1 cellular context compared by ENCODE assay signal in genomic region chr12:52050116-52050770, GRCh38.
TF ChIP-seq lines count a peak whose summit lies in the region.

No MANE protein-coding gene starts in this region.

TF ChIP-seq in K562, 482 proteins besides CTCF, POLR2A, EP300 and RAD21:
- no peak for TF ChIP-seq XRCC3 (IDR thresholded peaks at IDR 0.05)
- no peak for TF ChIP-seq MAFF (IDR thresholded peaks at IDR 0.05; ENCODE audit: low read length)
- 0 out of 4 replicates have a peak, but pooled peaks of 1 of the 2 experiments have one; percentile 26 for TF ChIP-seq TEAD1 (CRISPR knock-in tag; IDR thresholded peaks at IDR 0.05)
- TF ChIP-seq L3MBTL2 (IDR thresholded peaks at IDR 0.05): no peak
- no peak; the same call in 1 of the 2 replicates for TF ChIP-seq ETV5 (CRISPR knock-in tag; IDR thresholded peaks at IDR 0.05; ENCODE audit: low read depth)
- no peak for TF ChIP-seq ZNF133 (CRISPR knock-in tag; IDR thresholded peaks at IDR 0.05)
- peak; percentile 58 for TF ChIP-seq ZBTB40 (IDR thresholded peaks at IDR 0.05)
- TF ChIP-seq ZBTB40 (CRISPR knock-in tag; IDR thresholded peaks at IDR 0.05): no peak
- no peak for TF ChIP-seq HDAC8 (tag; IDR thresholded peaks at IDR 0.05)
- no peak for TF ChIP-seq NR2F6 (CRISPR knock-in tag; IDR thresholded peaks at IDR 0.05)
- TF ChIP-seq DDX20 (tag; IDR thresholded peaks at IDR 0.05; ENCODE audit: low read depth): no peak
- TF ChIP-seq TOE1 (IDR thresholded peaks at IDR 0.05; ENCODE audit: borderline replicate concordance): no peak
- TF ChIP-seq TOE1 (CRISPR knock-in tag; IDR thresholded peaks at IDR 0.05; ENCODE audit: borderline replicate concordance, low read depth): no peak
- TF ChIP-seq NR4A1 (CRISPR knock-in tag; IDR thresholded peaks at IDR 0.05): no peak
- 0 out of 2 replicates have a peak, but pooled peaks have one; percentile 23 for TF ChIP-seq NR4A1 (tag; IDR thresholded peaks at IDR 0.05)
- TF ChIP-seq CEBPB (tag; IDR thresholded peaks at IDR 0.05): no peak
- TF ChIP-seq KDM5B (IDR thresholded peaks at IDR 0.05; ENCODE audit: insufficient replicate concordance, low read depth, low read length): peak; percentile 33
- TF ChIP-seq ZNF668 (CRISPR knock-in tag; IDR thresholded peaks at IDR 0.05): no peak
- TF ChIP-seq DLX4 (CRISPR knock-in tag; IDR thresholded peaks at IDR 0.05): no peak
- TF ChIP-seq NR0B1 (IDR thresholded peaks at IDR 0.05; ENCODE audit: partially characterized antibody): no peak
- TF ChIP-seq SMC3 (conservative IDR thresholded peaks at IDR 0.05; ENCODE audit: insufficient read depth, low read depth, low read length): no peak
- TF ChIP-seq PHF8 (IDR thresholded peaks at IDR 0.05; ENCODE audit: borderline replicate concordance, low read length): peak; percentile 61; the same call in 1 of the 2 replicates
- 0 out of 2 replicates have a peak, but pooled peaks have one; percentile 38 for TF ChIP-seq MTA3 (IDR thresholded peaks at IDR 0.05; ENCODE audit: borderline replicate concordance)
- peak; percentile 46; the same call in 1 of the 2 replicates for TF ChIP-seq ZC3H4 (CRISPR knock-in tag; IDR thresholded peaks at IDR 0.05; ENCODE audit: borderline replicate concordance)
- no peak for TF ChIP-seq RAD51 (IDR thresholded peaks at IDR 0.05; ENCODE audit: borderline replicate concordance, low read depth)
- TF ChIP-seq FOXP4 (CRISPR knock-in tag; IDR thresholded peaks at IDR 0.05; ENCODE audit: borderline replicate concordance): peak; percentile 73; the same call in 1 of the 2 replicates
